ENCODE assay signal across 18 cellular contexts in genomic region chr7:95730493-95731280, GRCh38. TPM values are rescaled to one million over a fixed set of nuclear protein-coding genes. Genes with fewer than 3 reads are reported as not detected.
A peak's percentile ranks its signal among the peaks of the same experiment; 100 is the strongest.
DNase-seq lines count a peak whose midpoint lies in the region; TF ChIP-seq lines count a peak whose summit lies in the region.
"Had no signal": no experiment of that assay in that cellular context is flagged by ENCODE, and none has a peak within 500 bp of the region (broad histone marks: within the 10 kb centered on the region; RNA-seq: fewer than 3 reads in every experiment).

No MANE protein-coding gene starts in this region.

- H3K4me1 ChIP-seq in prostate gland (replicated peaks), result no peaks in the 10 kb centered on the region
- H3K4me1 ChIP-seq: BLaER1 had no signal

- no peak for TF ChIP-seq CTCF in RWPE1 (conservative IDR thresholded peaks at IDR 0.05; ENCODE audit: low read depth)
- no peak for TF ChIP-seq CTCF in prostate gland (IDR thresholded peaks at IDR 0.05)

- no peaks in the 10 kb centered on the region for H3K36me3 ChIP-seq in prostate gland
- H3K36me3 ChIP-seq: BLaER1 had no signal

- H3K27ac ChIP-seq in RWPE1, result no peak overlapping the region
- H3K27ac ChIP-seq in prostate gland, result no peak overlapping the region
- H3K27ac ChIP-seq: BLaER1, SK-N-MC had no signal

- no peak for TF ChIP-seq POLR2A in prostate gland (IDR thresholded peaks at IDR 0.05)

- POLR2A ChIA-PET in RWPE1 (lab: Yijun Ruan, JAX; ENCODE audit: low non-redundant PET), result no interaction called here

- no peaks in the 10 kb centered on the region for H3K9me3 ChIP-seq in prostate gland
- H3K9me3 ChIP-seq: BLaER1 had no signal

- WGBS in prostate gland, result 74% methylated on average over 4 of the region's 4 CpGs

- CTCF ChIA-PET in RWPE1 (lab: Yijun Ruan, JAX), result interaction anchor here (0.6 to 1.6 kb wide), 3 partner anchors 42 to 1309 kb away, joined by 3 to 4 read pairs (median 3); partner anchors contain the start of gene DYNC1I1

- intact Hi-C loops in prostate gland (cut with DNase I), result no loop called here

- DNase-seq in DMS53 (lab: John Stamatoyannopoulos, UW) (peak; percentile 25), DMS53 treated with DMSO at 0.1 percent for 48 hours (lab: John Stamatoyannopoulos, UW; ENCODE audit: unreplicated experiment) (no peak), NCI-H2107 treated with DMSO at 0.1 percent for 48 hours (lab: John Stamatoyannopoulos, UW; ENCODE audit: unreplicated experiment) (peak; percentile 30), cerebellar cortex (ENCODE audit: low spot score) (peak; percentile 8), superior temporal gyrus (ENCODE audit: extremely low spot score) (peak; percentile 20), RWPE1 (ENCODE audit: low spot score) (no peak), NCI-H226 (no peak), prostate gland (ENCODE audit: low spot score) (no peak)
- DNase-seq: 8988T; CD8-positive, alpha-beta T cell; EL; HCEC 1CT; NCI-H146; NCI-H2081; NCI-H510A; NCI-H82 had no signal

- no peaks in the 10 kb centered on the region for H3K27me3 ChIP-seq in prostate gland (replicated peaks; ENCODE audit: insufficient read depth)
- H3K27me3 ChIP-seq: BLaER1 had no signal

- no peak overlapping the region for H3K4me3 ChIP-seq in prostate gland
- H3K4me3 ChIP-seq: BLaER1, SK-N-MC had no signal

RNA-seq across cellular contexts. Expression of gene DYNC1I1, which starts 41.7 kb away (rescaled TPM):
- 1 to 10 TPM; 4.4 to 5.1 TPM for total RNA-seq in prostate gland
- total RNA-seq: CD8-positive, alpha-beta T cell had no signal

Comparison
In these comparisons a context has a peak if more than half of its experiments do, and no peak if none do; other contexts are left out.
1. DNase-seq: peak in DMS53 (single experiment), NCI-H2107 treated with DMSO at 0.1 percent for 48 hours (single experiment), cerebellar cortex (single experiment) and superior temporal gyrus (single experiment); none in DMS53 treated with DMSO at 0.1 percent for 48 hours (single experiment), RWPE1 (single experiment), NCI-H226 (single experiment) and prostate gland (single experiment).